ENCODE assay signal across 2 cellular contexts in genomic region chr5:113205807-113206206, GRCh38.
TF ChIP-seq lines count a peak whose summit lies in the region.

No MANE protein-coding gene starts in this region.

TF ChIP-seq in Ishikawa, 13 proteins besides CTCF, POLR2A, EP300 and RAD21 (continued from another document):
- no peak for TF ChIP-seq CEBPB (IDR thresholded peaks at IDR 0.05)
- TF ChIP-seq TAF1 (IDR thresholded peaks at IDR 0.05; ENCODE audit: low read depth): no peak
- no peak for TF ChIP-seq TEAD4 (IDR thresholded peaks at IDR 0.05)
- TF ChIP-seq FOXM1 (IDR thresholded peaks at IDR 0.05; ENCODE audit: borderline replicate concordance, low read depth): no peak
- no peak for TF ChIP-seq USF1 (IDR thresholded peaks at IDR 0.05)
- TF ChIP-seq TCF12 (IDR thresholded peaks at IDR 0.05; ENCODE audit: low read depth): no peak

TF ChIP-seq in WTC11, 78 proteins besides CTCF, POLR2A, EP300 and RAD21 (continued from another document):
- TF ChIP-seq PRDM15 (CRISPR knock-in tag; IDR thresholded peaks at IDR 0.05): no peak
- TF ChIP-seq PRRX2 (CRISPR knock-in tag; IDR thresholded peaks at IDR 0.05): no peak
- no peak for TF ChIP-seq ZNF396 (CRISPR knock-in tag; IDR thresholded peaks at IDR 0.05; ENCODE audit: borderline replicate concordance)
- no peak for TF ChIP-seq HMGA2 (CRISPR knock-in tag; IDR thresholded peaks at IDR 0.05)
- TF ChIP-seq MLX (CRISPR knock-in tag; IDR thresholded peaks at IDR 0.05): no peak
- TF ChIP-seq ZNF281 (CRISPR knock-in tag; IDR thresholded peaks at IDR 0.05): no peak
- TF ChIP-seq GTF2I (CRISPR knock-in tag; conservative IDR thresholded peaks at IDR 0.05): no peak
- TF ChIP-seq MYBL2 (CRISPR knock-in tag; IDR thresholded peaks at IDR 0.05): no peak
- TF ChIP-seq ZBTB43 (CRISPR knock-in tag; IDR thresholded peaks at IDR 0.05): no peak
- TF ChIP-seq MXD4 (CRISPR knock-in tag; IDR thresholded peaks at IDR 0.05; ENCODE audit: borderline replicate concordance): no peak
- no peak for TF ChIP-seq ZNF232 (CRISPR knock-in tag; IDR thresholded peaks at IDR 0.05)
- no peak for TF ChIP-seq RORB (CRISPR knock-in tag; IDR thresholded peaks at IDR 0.05)
- no peak for TF ChIP-seq ARID4B (CRISPR knock-in tag; IDR thresholded peaks at IDR 0.05; ENCODE audit: borderline replicate concordance)
- TF ChIP-seq JUN (CRISPR knock-in tag; IDR thresholded peaks at IDR 0.05): no peak
